19 cellular contexts compared by ENCODE assay signal in the genomic region with DNA sequence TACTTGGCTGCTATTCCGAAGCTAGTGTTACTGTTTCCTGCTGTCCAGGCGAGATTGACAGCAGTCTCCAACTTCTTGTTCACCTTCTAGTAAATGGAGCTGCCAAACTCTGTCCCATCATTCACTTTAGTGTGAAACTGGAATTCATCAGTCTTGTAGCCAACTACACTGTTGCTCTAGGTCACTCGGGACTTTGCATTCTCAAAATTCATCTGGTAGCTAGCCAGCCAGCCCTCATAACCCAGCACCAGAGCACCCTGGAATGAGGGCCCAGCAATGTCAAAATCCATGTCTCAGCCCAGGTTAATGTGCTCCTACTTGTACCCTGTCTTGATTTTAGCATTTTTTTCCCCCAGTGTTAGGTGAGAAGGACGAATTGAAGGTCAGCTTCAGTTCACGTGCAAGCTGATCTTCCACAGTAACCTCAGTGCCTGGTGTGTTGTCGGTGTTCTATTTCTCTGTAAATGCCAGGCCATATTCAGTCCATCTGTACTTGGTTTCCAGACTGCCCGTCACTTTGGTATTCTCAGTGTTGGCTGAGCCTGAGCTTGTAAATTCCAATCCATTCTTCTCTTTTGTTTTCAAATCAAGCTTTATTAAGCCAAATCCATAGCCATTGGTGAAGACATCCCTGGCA. TPM values are rescaled to one million over a fixed set of nuclear protein-coding genes. Genes with fewer than 3 reads are reported as not detected.
"Had no signal": no experiment of that assay in that cellular context is flagged by ENCODE, and none has a peak within 500 bp of the region (broad histone marks: within the 10 kb centered on the region; RNA-seq: fewer than 3 reads in every experiment).

No MANE protein-coding gene starts in this region.

- H3K27me3 ChIP-seq: esophagus squamous epithelium, foreskin keratinocyte, right lobe of liver, stomach, testis had no signal

- H3K4me1 Mint-ChIP-seq: activated CD4-positive, alpha-beta memory T cell treated with anti-CD3 and anti-CD28 coated beads, Interleukin-2, amount 10 ng/mL, durations not matched to agents 7 days and 5 days had no signal

- H3K9me3 ChIP-seq: esophagus squamous epithelium, right lobe of liver, stomach, testis had no signal

- H3K27ac ChIP-seq: esophagus squamous epithelium, foreskin keratinocyte, right lobe of liver, stomach, testis, VCaP had no signal

- H3K4me1 ChIP-seq: esophagus squamous epithelium, foreskin keratinocyte, right lobe of liver, testis had no signal

- DNase-seq: activated CD4-positive, alpha-beta memory T cell treated with anti-CD3 and anti-CD28 coated beads, Interleukin-2, amount 10 ng/mL, durations not matched to agents 7 days and 5 days; activated effector memory CD4-positive, alpha-beta T cell treated with anti-CD3 and anti-CD28 coated beads, Interleukin-2, amount 50 U/mL, for 16 hours; activated T-cell treated with anti-CD3 and anti-CD28 coated beads, Interleukin-2, amount 50 U/mL, for 24 hours; central memory CD4-positive, alpha-beta T cell; esophagus squamous epithelium; foreskin keratinocyte; head of caudate nucleus; naive thymus-derived CD8-positive, alpha-beta T cell; right lobe of liver; stimulated activated CD4-positive, alpha-beta T cell treated with anti-CD3 and anti-CD28 coated beads, Interleukin-1b, Interleukin-23, amount 100 ng/mL, for 48 hours; stomach; testis had no signal

- H3K9me3 Mint-ChIP-seq: activated naive CD4-positive, alpha-beta T cell treated with anti-CD3 and anti-CD28 coated beads, Interleukin-2, amount 50 U/mL, for 24 hours; activated T-cell treated with anti-CD3 and anti-CD28 coated beads, Interleukin-2, amount 50 U/mL, for 24 hours had no signal

- H3K27me3 Mint-ChIP-seq: activated CD4-positive, alpha-beta memory T cell treated with anti-CD3 and anti-CD28 coated beads, Interleukin-2, amount 10 ng/mL, durations not matched to agents 7 days and 5 days; activated naive CD4-positive, alpha-beta T cell treated with anti-CD3 and anti-CD28 coated beads, Interleukin-2, amount 50 U/mL, for 24 hours; activated T-cell treated with anti-CD3 and anti-CD28 coated beads, Interleukin-2, amount 50 U/mL, for 24 hours had no signal

- H3K27ac Mint-ChIP-seq: activated CD4-positive, alpha-beta memory T cell treated with anti-CD3 and anti-CD28 coated beads, Interleukin-2, amount 10 ng/mL, durations not matched to agents 7 days and 5 days; activated naive CD4-positive, alpha-beta T cell treated with anti-CD3 and anti-CD28 coated beads, Interleukin-2, amount 50 U/mL, for 24 hours; activated T-cell treated with anti-CD3 and anti-CD28 coated beads, Interleukin-2, amount 50 U/mL, for 24 hours had no signal

- H3K4me3 Mint-ChIP-seq: activated CD4-positive, alpha-beta memory T cell treated with anti-CD3 and anti-CD28 coated beads, Interleukin-2, amount 10 ng/mL, durations not matched to agents 7 days and 5 days; activated naive CD4-positive, alpha-beta T cell treated with anti-CD3 and anti-CD28 coated beads, Interleukin-2, amount 50 U/mL, for 24 hours; activated T-cell treated with anti-CD3 and anti-CD28 coated beads, Interleukin-2, amount 50 U/mL, for 24 hours; naive thymus-derived CD8-positive, alpha-beta T cell had no signal

- ATAC-seq: foreskin keratinocyte; left lobe of liver; naive thymus-derived CD8-positive, alpha-beta T cell; right lobe of liver had no signal

- H3K4me3 ChIP-seq: coronary artery, esophagus squamous epithelium, right lobe of liver, stomach, testis had no signal

RNA-seq across cellular contexts. Expression of gene NUTM2F, which starts 40.4 kb away (rescaled TPM):
- total RNA-seq: activated CD4-positive, alpha-beta memory T cell treated with anti-CD3 and anti-CD28 coated beads, Interleukin-2, amount 10 ng/mL, durations not matched to agents 7 days and 5 days; esophagus squamous epithelium; foreskin keratinocyte; mononuclear cell; naive thymus-derived CD8-positive, alpha-beta T cell; posterior vena cava; stomach; T-helper 1 cell treated with Interleukin-12 subunit alpha and Interleukin-12 subunit beta and Interleukin-4 antibody, amounts not matched to agents 30 ng/mL and 1 ng/mL, for 36 hours had no signal
- polyA plus RNA-seq: foreskin keratinocyte; naive thymus-derived CD8-positive, alpha-beta T cell; stomach had no signal
